20 cellular contexts compared by ENCODE assay signal in genomic region chr4:134934036-134934806, GRCh38.
A peak's percentile ranks its signal among the peaks of the same experiment; 100 is the strongest.
DNase-seq lines count a peak whose midpoint lies in the region; ATAC-seq and TF ChIP-seq lines count a peak whose summit lies in the region.
"Had no signal": no experiment of that assay in that cellular context is flagged by ENCODE, and none has a peak within 500 bp of the region (broad histone marks: within the 10 kb centered on the region; RNA-seq: fewer than 3 reads in every experiment).

No MANE protein-coding gene starts in this region.

- no peak overlapping the region for H3K4me3 ChIP-seq in DND-41 (ENCODE audit: low read depth in 1 of 2, low read length in 2 of 2)
- H3K4me3 ChIP-seq in HUES6 (ENCODE audit: low read depth, low read length) = no peak overlapping the region
- H3K4me3 ChIP-seq in trophoblast cell (ENCODE audit: low read depth, low read length) = no peak overlapping the region
- no peak overlapping the region for H3K4me3 ChIP-seq in adrenal gland
- H3K4me3 ChIP-seq in esophagus muscularis mucosa = no peak overlapping the region
- H3K4me3 ChIP-seq: A549; BLaER1 treated with 17β-estradiol and CSF1 and Interleukin-3, amounts not matched to agents 10 nM and 100 nM had no signal

- H4K20me1 ChIP-seq in DND-41 (ENCODE audit: insufficient read depth, low read length) = no peaks in the 10 kb centered on the region
- H4K20me1 ChIP-seq: BLaER1 treated with 17β-estradiol and CSF1 and Interleukin-3, amounts not matched to agents 10 nM and 100 nM had no signal

- H2AFZ ChIP-seq in DND-41 (ENCODE audit: low read depth, low read length) = no peak overlapping the region
- no peak overlapping the region for H2AFZ ChIP-seq in trophoblast cell (ENCODE audit: insufficient read depth, low read length, poor library complexity)

- no peak overlapping the region for H4K91ac ChIP-seq in trophoblast cell (ENCODE audit: low read depth, low read length)

- H3K79me1 ChIP-seq in trophoblast cell (ENCODE audit: low read length) = peaks cover 3% of the 10 kb centered on the region

- H3K36me3 ChIP-seq in DND-41 (ENCODE audit: insufficient read depth, low read length) (no peaks in the 10 kb centered on the region), HUES6 (ENCODE audit: control insufficient read depth, insufficient read depth, low read length) (no peaks in the 10 kb centered on the region), trophoblast cell (ENCODE audit: control insufficient read depth in 1 of 2, insufficient read depth in 2 of 2, low read length in 2 of 2) (no peaks in the 10 kb centered on the region), adrenal gland (replicated peaks in 1 of 2) (no peaks in the 10 kb centered on the region), esophagus muscularis mucosa (no peaks in the 10 kb centered on the region)
- H3K36me3 ChIP-seq: BLaER1 treated with 17β-estradiol and CSF1 and Interleukin-3, amounts not matched to agents 10 nM and 100 nM had no signal

- intact Hi-C loops in adrenal gland (cut with DNase I) (no loop called here), esophagus muscularis mucosa (cut with DNase I) (no loop called here)

- no peak for TF ChIP-seq EP300 in esophagus muscularis mucosa (IDR thresholded peaks at IDR 0.05)

- H3K79me2 ChIP-seq in DND-41 (ENCODE audit: insufficient read depth, low read length) (no peaks in the 10 kb centered on the region), trophoblast cell (ENCODE audit: control insufficient read depth, insufficient read depth, low read length, poor library complexity) (no peaks in the 10 kb centered on the region)

- no peak overlapping the region for H2BK5ac ChIP-seq in trophoblast cell (ENCODE audit: low read depth, low read length, poor library complexity)

- TF ChIP-seq POLR2A in adrenal gland (IDR thresholded peaks at IDR 0.05) (no peak), esophagus muscularis mucosa (IDR thresholded peaks at IDR 0.05; ENCODE audit: low read depth) (no peak)

- no CpG with 5 or more reads among the region's 10 CpGs for WGBS in trophoblast cell (ENCODE audit: extremely low coverage, insufficient coverage, insufficient read length)
- WGBS in adrenal gland, 4 donors = 81 to 89% (median 82%) methylated on average over 10 of the region's 10 CpGs
- WGBS in esophagus muscularis mucosa = 87% methylated on average over 10 of the region's 10 CpGs

- H3K18ac ChIP-seq in trophoblast cell (ENCODE audit: low read length) = no peak overlapping the region

- H2AK5ac ChIP-seq in trophoblast cell (ENCODE audit: low read length) = no peak overlapping the region

- peak overlapping the region; percentile 24 for H2BK120ac ChIP-seq in trophoblast cell (ENCODE audit: insufficient read depth, low read length, poor library complexity)

- no peak overlapping the region for H3K4me2 ChIP-seq in DND-41 (ENCODE audit: insufficient read depth, low read length)
- no peak overlapping the region for H3K4me2 ChIP-seq in trophoblast cell (ENCODE audit: low read length)
- H3K4me2 ChIP-seq: A549; BLaER1 treated with 17β-estradiol and CSF1 and Interleukin-3, amounts not matched to agents 10 nM and 100 nM had no signal

- peak; percentile 84 for ATAC-seq in DND-41 (ENCODE audit: insufficient read depth, low read depth)
- no peak for ATAC-seq in GM18520 (IDR thresholded peaks at IDR 0.05; ENCODE audit: unreplicated experiment)
- ATAC-seq: A549; CD8-positive, alpha-beta T cell had no signal

- H3K14ac ChIP-seq in trophoblast cell (ENCODE audit: low read length) = no peak overlapping the region

- TF ChIP-seq CTCF in DND-41 (IDR thresholded peaks at IDR 0.05; ENCODE audit: borderline replicate concordance, extremely low read depth, low read length, poor library complexity, severe bottlenecking) (no peak), adrenal gland (IDR thresholded peaks at IDR 0.05) (no peak), esophagus muscularis mucosa (IDR thresholded peaks at IDR 0.05) (no peak)

- H3K4ac ChIP-seq in trophoblast cell (ENCODE audit: low read depth, low read length) = no peak overlapping the region

- DNase-seq in DND-41 (peak; percentile 28), islet precursor cell (peak; percentile 67), trophoblast cell (peak; percentile 12 to 79), adrenal gland (no peak), esophagus muscularis mucosa (ENCODE audit: extremely low spot score) (no peak)
- DNase-seq in activated naive CD4-positive, alpha-beta T cell treated with Interleukin-2 at 50 U/mL for 16 hours = no peak
- DNase-seq: AML-193; Caco-2; Calu3; CD4-positive, alpha-beta T cell; CD8-positive, alpha-beta T cell; DMS79 treated with DMSO at 0.1 percent for 48 hours; EL; GF-D8 had no signal

- H3K9ac ChIP-seq in DND-41 (ENCODE audit: low read depth, low read length) (no peak overlapping the region), HUES6 (ENCODE audit: low read length) (peak overlapping the region; percentile 13), trophoblast cell (ENCODE audit: low read length) (no peak overlapping the region)
- H3K9ac ChIP-seq: BLaER1 treated with 17β-estradiol and CSF1 and Interleukin-3, amounts not matched to agents 10 nM and 100 nM had no signal

- H4K12ac ChIP-seq in trophoblast cell (ENCODE audit: low read depth, low read length) = no peak overlapping the region

- H3K27me3 ChIP-seq in DND-41 (ENCODE audit: insufficient read depth, low read length, poor library complexity) (no peaks in the 10 kb centered on the region), HUES6 (ENCODE audit: control insufficient read depth, insufficient read depth, low read length) (no peaks in the 10 kb centered on the region), trophoblast cell (ENCODE audit: insufficient read depth, low read length) (no peaks in the 10 kb centered on the region), adrenal gland (no peaks in the 10 kb centered on the region), esophagus muscularis mucosa (no peaks in the 10 kb centered on the region)
- H3K27me3 ChIP-seq: BLaER1 treated with 17β-estradiol and CSF1 and Interleukin-3, amounts not matched to agents 10 nM and 100 nM had no signal

- H3K4me1 ChIP-seq in DND-41 (ENCODE audit: insufficient read depth, low read length) (peaks cover 6% of the 10 kb centered on the region; the same call in 1 of the 2 replicates), HUES6 (ENCODE audit: control insufficient read depth, insufficient read depth, low read length) (peaks cover 24% of the 10 kb centered on the region), trophoblast cell (ENCODE audit: control insufficient read depth in 1 of 2, insufficient read depth in 2 of 2, low read length in 2 of 2) (peaks cover 0 to 3% of the 10 kb centered on the region in 2 experiments), adrenal gland (replicated peaks in 1 of 2) (no peaks in the 10 kb centered on the region), esophagus muscularis mucosa (no peaks in the 10 kb centered on the region)
- H3K4me1 ChIP-seq: A549; BLaER1 treated with 17β-estradiol and CSF1 and Interleukin-3, amounts not matched to agents 10 nM and 100 nM; Caco-2 had no signal

- H3K27ac ChIP-seq in DND-41 (ENCODE audit: low read length) (no peak overlapping the region), HUES6 (ENCODE audit: low read depth, low read length) (no peak overlapping the region; the same call in 1 of the 2 replicates), trophoblast cell (ENCODE audit: low read depth, low read length) (no peak overlapping the region), adrenal gland (no peak overlapping the region), esophagus muscularis mucosa (replicated peaks in 1 of 4) (no peak overlapping the region)
- H3K27ac ChIP-seq: 22Rv1; A549; BLaER1 treated with 17β-estradiol and CSF1 and Interleukin-3, amounts not matched to agents 10 nM and 100 nM; C4-2B had no signal

- H2BK12ac ChIP-seq in trophoblast cell (ENCODE audit: low read length) = no peak overlapping the region

- H3K9me3 ChIP-seq in DND-41 (ENCODE audit: insufficient read depth, low read length, severe bottlenecking) (no peaks in the 10 kb centered on the region), HUES6 (ENCODE audit: control insufficient read depth, insufficient read depth, low read depth, low read length) (no peaks in the 10 kb centered on the region), trophoblast cell (ENCODE audit: insufficient read depth, low read depth, low read length) (no peaks in the 10 kb centered on the region), adrenal gland (replicated peaks in 1 of 3) (no peaks in the 10 kb centered on the region), esophagus muscularis mucosa (no peaks in the 10 kb centered on the region)
- H3K9me3 ChIP-seq: A549; BLaER1 treated with 17β-estradiol and CSF1 and Interleukin-3, amounts not matched to agents 10 nM and 100 nM; Caco-2 had no signal

- no peak overlapping the region for H4K8ac ChIP-seq in trophoblast cell (ENCODE audit: low read depth, low read length)

- H3K23ac ChIP-seq in trophoblast cell (ENCODE audit: low read length) = no peak overlapping the region

Comparison
In these comparisons a context has a peak if more than half of its experiments do, and no peak if none do; other contexts are left out.
1. DNase-seq: peak in DND-41 (single experiment), islet precursor cell (single experiment) and trophoblast cell (2 of 2); none in adrenal gland (0 of 7), esophagus muscularis mucosa (single experiment) and activated naive CD4-positive, alpha-beta T cell treated with Interleukin-2 at 50 U/mL for 16 hours (single experiment).